Comparison of ENCODE assay signal across 9 cellular contexts in genomic region chr7:135159359-135160087, GRCh38. TPM values are rescaled to one million over a fixed set of nuclear protein-coding genes. Genes with fewer than 3 reads are reported as not detected.
DNase-seq lines count a peak whose midpoint lies in the region; ATAC-seq, FAIRE-seq and TF ChIP-seq lines count a peak whose summit lies in the region.
"Had no signal": no experiment of that assay in that cellular context is flagged by ENCODE, and none has a peak within 500 bp of the region (broad histone marks: within the 10 kb centered on the region; RNA-seq: fewer than 3 reads in every experiment).

No MANE protein-coding gene starts in this region.

- peaks cover 17% of the 10 kb centered on the region for H3K9me3 Mint-ChIP-seq in activated T-helper 17 cell treated with anti-CD3 and anti-CD28 coated beads, Interleukin-2, amount 50 U/mL, for 72 hours

- H3K27ac Mint-ChIP-seq in activated T-helper 17 cell treated with anti-CD3 and anti-CD28 coated beads, Interleukin-2, amount 50 U/mL, for 72 hours, result peak overlapping the region; percentile 91

- peaks cover 17% of the 10 kb centered on the region for H3K4me1 ChIP-seq in A549

- H3K9me3 ChIP-seq in A549, result peaks cover 45% of the 10 kb centered on the region

- H3K27ac ChIP-seq in A549, result peak overlapping the region; percentile 73 to 75

- no peak overlapping the region for H3K4me3 ChIP-seq in A549

- ATAC-seq in A549, result no peak
- peak; percentile 62 for ATAC-seq in activated T-helper 17 cell treated with anti-CD3 and anti-CD28 coated beads, Interleukin-2, amount 50 U/mL, for 72 hours (replicated peaks)

- FAIRE-seq in A549 (lab: Jason Lieb, UNC), result no peak
- peak; percentile 14 for FAIRE-seq in GM19239 (lab: Jason Lieb, UNC)

- peak overlapping the region; percentile 67 for H3K4me3 Mint-ChIP-seq in activated T-helper 17 cell treated with anti-CD3 and anti-CD28 coated beads, Interleukin-2, amount 50 U/mL, for 72 hours

- no peak for TF ChIP-seq CTCF in A549 (IDR thresholded peaks at IDR 0.05)

- H3K27me3 Mint-ChIP-seq in activated T-helper 17 cell treated with anti-CD3 and anti-CD28 coated beads, Interleukin-2, amount 50 U/mL, for 72 hours, result no peaks in the 10 kb centered on the region

- TF ChIP-seq EP300 in A549 (IDR thresholded peaks at IDR 0.05), result no peak

- DNase-seq in A549 (ENCODE audit: low read depth in 1 of 2, low spot score in 1 of 2) (no peak), GM19239 (ENCODE audit: insufficient read length, low spot score) (no peak), left kidney (ENCODE audit: low read depth, low spot score) (peak; percentile 35), NCI-H1436 treated with DMSO at 0.1 percent for 48 hours (lab: John Stamatoyannopoulos, UW) (no peak), NCI-H2081 (lab: John Stamatoyannopoulos, UW) (no peak), foreskin melanocyte (no peak), hippocampal formation (lab: John Stamatoyannopoulos, UW) (no peak)
- DNase-seq: head of caudate nucleus had no signal

- POLR2A ChIA-PET in A549 (lab: Yijun Ruan, JAX), result no interaction called here

- no peak for TF ChIP-seq POLR2A in A549 (IDR thresholded peaks at IDR 0.05; ENCODE audit: low read length)

- H3K4me1 Mint-ChIP-seq in activated T-helper 17 cell treated with anti-CD3 and anti-CD28 coated beads, Interleukin-2, amount 50 U/mL, for 72 hours, result peaks cover 30% of the 10 kb centered on the region

- peak overlapping the region; percentile 53 for H3K4me2 ChIP-seq in A549

- H3K36me3 Mint-ChIP-seq in activated T-helper 17 cell treated with anti-CD3 and anti-CD28 coated beads, Interleukin-2, amount 50 U/mL, for 72 hours (ENCODE audit: low read depth), result peaks cover 71% of the 10 kb centered on the region

- CTCF ChIA-PET in A549 (lab: Yijun Ruan, JAX), result interaction anchor here (2.1 to 4.5 kb wide), 2 partner anchors 8 to 10 kb away, joined by 4 to 31 read pairs; partner anchors contain the start of gene CYREN

- TF ChIP-seq RAD21 in A549 (conservative IDR thresholded peaks at IDR 0.05 in 1 of 2, IDR thresholded peaks at IDR 0.05 in 1 of 2), result no peak

- 93% methylated on average over 2 of the region's 2 CpGs for WGBS in A549 (ENCODE audit: missing lambda C conversion rate)

TF ChIP-seq in A549, 52 proteins besides CTCF, POLR2A, EP300 and RAD21:
- no peak for TF ChIP-seq MAZ (IDR thresholded peaks at IDR 0.05; ENCODE audit: borderline replicate concordance, low read depth, low read length)
- no peak for TF ChIP-seq ESRRA (IDR thresholded peaks at IDR 0.05; ENCODE audit: borderline replicate concordance, low read length)
- no peak for TF ChIP-seq ZFP36 (IDR thresholded peaks at IDR 0.05; ENCODE audit: borderline replicate concordance, partially characterized antibody)
- TF ChIP-seq POLR2AphosphoS2 (conservative IDR thresholded peaks at IDR 0.05; ENCODE audit: low read length), result no peak
- TF ChIP-seq HOXB13 (CRISPR knock-in tag; IDR thresholded peaks at IDR 0.05; ENCODE audit: low read depth), result no peak
- TF ChIP-seq GATA3 (IDR thresholded peaks at IDR 0.05; ENCODE audit: borderline replicate concordance), result no peak
- TF ChIP-seq KDM5A (IDR thresholded peaks at IDR 0.05), result no peak
- no peak for TF ChIP-seq NR3C1 (IDR thresholded peaks at IDR 0.05)
- no peak for TF ChIP-seq MYC (IDR thresholded peaks at IDR 0.05; ENCODE audit: borderline replicate concordance, low read length)
- TF ChIP-seq TP53 (CRISPR knock-in tag; IDR thresholded peaks at IDR 0.05), result no peak
- no peak for TF ChIP-seq MAFK (IDR thresholded peaks at IDR 0.05; ENCODE audit: partially characterized antibody)
- no peak for TF ChIP-seq FOXS1 (CRISPR knock-in tag; IDR thresholded peaks at IDR 0.05)
- TF ChIP-seq JUNB (IDR thresholded peaks at IDR 0.05), result no peak
- no peak for TF ChIP-seq NPAS2 (CRISPR knock-in tag; IDR thresholded peaks at IDR 0.05; ENCODE audit: borderline replicate concordance)
- TF ChIP-seq CBX8 (IDR thresholded peaks at IDR 0.05), result no peak
- TF ChIP-seq ZNF302 (CRISPR knock-in tag; IDR thresholded peaks at IDR 0.05), result no peak
- TF ChIP-seq, protein P1, sequence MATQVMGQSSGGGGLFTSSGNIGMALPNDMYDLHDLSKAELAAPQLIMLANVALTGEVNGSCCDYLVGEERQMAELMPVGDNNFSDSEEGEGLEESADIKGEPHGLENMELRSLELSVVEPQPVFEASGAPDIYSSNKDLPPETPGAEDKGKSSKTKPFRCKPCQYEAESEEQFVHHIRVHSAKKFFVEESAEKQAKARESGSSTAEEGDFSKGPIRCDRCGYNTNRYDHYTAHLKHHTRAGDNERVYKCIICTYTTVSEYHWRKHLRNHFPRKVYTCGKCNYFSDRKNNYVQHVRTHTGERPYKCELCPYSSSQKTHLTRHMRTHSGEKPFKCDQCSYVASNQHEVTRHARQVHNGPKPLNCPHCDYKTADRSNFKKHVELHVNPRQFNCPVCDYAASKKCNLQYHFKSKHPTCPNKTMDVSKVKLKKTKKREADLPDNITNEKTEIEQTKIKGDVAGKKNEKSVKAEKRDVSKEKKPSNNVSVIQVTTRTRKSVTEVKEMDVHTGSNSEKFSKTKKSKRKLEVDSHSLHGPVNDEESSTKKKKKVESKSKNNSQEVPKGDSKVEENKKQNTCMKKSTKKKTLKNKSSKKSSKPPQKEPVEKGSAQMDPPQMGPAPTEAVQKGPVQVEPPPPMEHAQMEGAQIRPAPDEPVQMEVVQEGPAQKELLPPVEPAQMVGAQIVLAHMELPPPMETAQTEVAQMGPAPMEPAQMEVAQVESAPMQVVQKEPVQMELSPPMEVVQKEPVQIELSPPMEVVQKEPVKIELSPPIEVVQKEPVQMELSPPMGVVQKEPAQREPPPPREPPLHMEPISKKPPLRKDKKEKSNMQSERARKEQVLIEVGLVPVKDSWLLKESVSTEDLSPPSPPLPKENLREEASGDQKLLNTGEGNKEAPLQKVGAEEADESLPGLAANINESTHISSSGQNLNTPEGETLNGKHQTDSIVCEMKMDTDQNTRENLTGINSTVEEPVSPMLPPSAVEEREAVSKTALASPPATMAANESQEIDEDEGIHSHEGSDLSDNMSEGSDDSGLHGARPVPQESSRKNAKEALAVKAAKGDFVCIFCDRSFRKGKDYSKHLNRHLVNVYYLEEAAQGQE (IDR thresholded peaks at IDR 0.05), result no peak
- TF ChIP-seq FOSB (CRISPR knock-in tag; IDR thresholded peaks at IDR 0.05), result no peak

RNA-seq across cellular contexts. Expression of gene CYREN, which starts 11.0 kb away (rescaled TPM):
- polyA plus RNA-seq in A549 (2011; rRNA removed), result 69.1 and 70.4 TPM in 2 replicates
- 44.8 and 50.9 TPM in 2 replicates for polyA plus RNA-seq in A549 (2012; cell fraction: cytosol; rRNA removed)
- 29.7 and 31.2 TPM in 2 replicates for polyA plus RNA-seq in A549 (2012; cell fraction: nucleus; rRNA removed)
- polyA plus RNA-seq in A549 (2017; fragmentation: RNase III; extraction: RNeasy Plus Mini Kit Qiagen cat#74134 plus additional on column Dnase treatment), result 59.3 to 61.1 TPM (median 59.5 TPM) in 3 replicates
- 73.6 and 76.3 TPM in 2 replicates for polyA minus RNA-seq in A549 (2011; rRNA and poly(A)+ RNA removed)
- total RNA-seq in activated T-helper 17 cell treated with anti-CD3 and anti-CD28 coated beads, Interleukin-2, amount 50 U/mL, for 72 hours, result 10 to 100 TPM; 26.9 to 30.5 TPM

RNA-seq across cellular contexts. Expression of gene TMEM140, which starts 11.7 kb away (rescaled TPM):
- polyA plus RNA-seq in A549 (2011; rRNA removed) (0.87 and 1.4 TPM in 2 replicates), A549 (2017; fragmentation: RNase III; extraction: RNeasy Plus Mini Kit Qiagen cat#74134 plus additional on column Dnase treatment) (0.72 to 0.79 TPM (median 0.76 TPM) in 3 replicates)
- 0.09 and 0.18 TPM in 2 replicates for polyA plus RNA-seq in A549 (2012; cell fraction: cytosol; rRNA removed)
- polyA plus RNA-seq in A549 (2012; cell fraction: nucleus; rRNA removed), result 0.11 and 0.31 TPM in 2 replicates
- 0.79 and 1.4 TPM in 2 replicates for polyA minus RNA-seq in A549 (2011; rRNA and poly(A)+ RNA removed)
- 10 to 100 TPM; 11.7 to 16.6 TPM for total RNA-seq in activated T-helper 17 cell treated with anti-CD3 and anti-CD28 coated beads, Interleukin-2, amount 50 U/mL, for 72 hours

RNA-seq across cellular contexts. Expression of gene WDR91, which starts 51.8 kb away (rescaled TPM):
- polyA plus RNA-seq in A549 (2011; rRNA removed) (5.3 and 7.4 TPM in 2 replicates), A549 (2017; fragmentation: RNase III; extraction: RNeasy Plus Mini Kit Qiagen cat#74134 plus additional on column Dnase treatment) (4.6 to 5.5 TPM (median 5.1 TPM) in 3 replicates)
- polyA plus RNA-seq in A549 (2012; cell fraction: cytosol; rRNA removed), result 7.2 and 9.6 TPM in 2 replicates
- 25.7 and 29.1 TPM in 2 replicates for polyA plus RNA-seq in A549 (2012; cell fraction: nucleus; rRNA removed)
- 8.5 and 11.2 TPM in 2 replicates for polyA minus RNA-seq in A549 (2011; rRNA and poly(A)+ RNA removed)
- total RNA-seq in activated T-helper 17 cell treated with anti-CD3 and anti-CD28 coated beads, Interleukin-2, amount 50 U/mL, for 72 hours, result 1 to 10 TPM; 7.8 to 8.6 TPM
